ENCODE assay signal across 1 cellular context in the genomic region with DNA sequence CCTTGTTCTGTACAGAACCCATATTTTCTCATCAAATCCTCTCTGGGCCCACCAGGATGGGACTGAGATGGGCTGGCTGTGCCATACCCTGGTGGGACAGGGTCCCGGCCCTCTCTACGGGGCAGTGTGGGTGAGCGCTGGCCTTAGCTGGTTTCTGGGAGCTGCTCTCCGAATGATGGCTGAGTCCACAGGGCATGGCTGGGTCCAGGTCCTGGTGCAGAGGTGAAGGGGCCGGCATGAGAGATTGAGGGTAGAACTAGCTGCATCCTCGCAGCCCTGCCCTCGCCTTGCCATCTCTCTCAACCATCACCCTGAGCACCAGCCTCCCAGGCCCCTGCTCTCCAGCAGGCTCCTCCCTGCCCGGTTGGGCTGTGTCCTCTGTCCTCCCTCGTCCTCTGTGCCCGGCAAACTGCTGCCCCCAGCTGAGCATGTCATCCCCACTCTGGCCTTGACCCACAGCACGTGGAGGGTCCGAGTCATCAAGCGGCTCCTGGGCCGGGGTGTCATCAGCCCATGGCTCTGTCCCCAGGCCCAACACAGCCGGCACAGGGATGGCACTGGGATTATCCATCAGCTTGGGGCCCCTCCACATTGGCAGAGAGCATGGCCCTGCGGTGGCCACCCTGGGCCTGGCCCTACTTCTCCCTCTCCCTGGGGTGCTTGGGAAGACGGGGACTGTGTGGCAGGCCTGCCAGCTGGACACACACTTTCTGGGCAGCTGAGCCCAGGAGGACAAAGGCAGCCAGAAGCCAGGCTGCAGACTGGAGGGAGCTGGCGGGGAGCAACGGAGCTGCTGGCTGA.
TF ChIP-seq lines count a peak whose summit lies in the region.

No MANE protein-coding gene starts in this region.

TF ChIP-seq in H1, 55 proteins besides CTCF, POLR2A, EP300 and RAD21:
- TF ChIP-seq KDM5A (IDR thresholded peaks at IDR 0.05; ENCODE audit: low read length) (no peak), SP4 (IDR thresholded peaks at IDR 0.05; ENCODE audit: low read length) (no peak), NRF1 (IDR thresholded peaks at IDR 0.05; ENCODE audit: low read depth, low read length) (no peak), CBX8 (IDR thresholded peaks at IDR 0.05; ENCODE audit: borderline replicate concordance, low read depth, low read length) (no peak), CHD1 (IDR thresholded peaks at IDR 0.05; ENCODE audit: low read depth, low read length) (no peak), JUN (IDR thresholded peaks at IDR 0.05; ENCODE audit: low read depth, low read length) (no peak)
